In genomic region chr15:100928632-100929280, GRCh38 we compare ENCODE assay signal across 17 cellular contexts. TPM values are rescaled to one million over a fixed set of nuclear protein-coding genes. Genes with fewer than 3 reads are reported as not detected.
DNase-seq lines count a peak whose midpoint lies in the region; ATAC-seq, FAIRE-seq and TF ChIP-seq lines count a peak whose summit lies in the region.
"Had no signal": no experiment of that assay in that cellular context is flagged by ENCODE, and none has a peak within 500 bp of the region (broad histone marks: within the 10 kb centered on the region; RNA-seq: fewer than 3 reads in every experiment).

No MANE protein-coding gene starts in this region.

- no peak for FAIRE-seq in frontal cortex (lab: Jason Lieb, UNC)
- FAIRE-seq: TTC549 had no signal

- no peaks in the 10 kb centered on the region for H3K9me3 ChIP-seq in MM.1S (replicated peaks; ENCODE audit: insufficient read depth, low read length)
- H3K9me3 ChIP-seq in OCI-LY1 (ENCODE audit: low read length) = no peaks in the 10 kb centered on the region
- no peaks in the 10 kb centered on the region for H3K9me3 ChIP-seq in esophagus muscularis mucosa
- H3K9me3 ChIP-seq: BE2C had no signal

- H3F3A ChIP-seq in MM.1S (ENCODE audit: insufficient read depth, low read length) (peaks cover 9% of the 10 kb centered on the region; the same call in 1 of the 2 replicates), OCI-LY1 (ENCODE audit: insufficient read depth, low read length) (0 out of 2 replicates have a peak, but pooled peaks cover 6% of the 10 kb centered on the region)

- no peak overlapping the region for H3K4me3 Mint-ChIP-seq in stimulated activated naive B cell treated with anti-CD40 and anti-IgM and Interleukin-4, amounts not matched to agents 10 μg/mL and 1 μg/mL and 100 μg/mL, for 72 hours
- H3K4me3 Mint-ChIP-seq: activated CD4-positive, alpha-beta memory T cell treated with anti-CD3 and anti-CD28 coated beads, Interleukin-2, amount 10 ng/mL, durations not matched to agents 7 days and 5 days; activated T-helper 1 cell treated with anti-CD3 and anti-CD28 coated beads, Interleukin-12 subunit alpha, Interleukin-12 subunit beta, Interleukin-2, Interleukin-4 antibody, amounts not matched to agents 30 ng/mL and 10 ng/mL and 1 ng/mL, durations not matched to agents 14 hours and 24 hours and 36 hours; central memory CD8-positive, alpha-beta T cell; endodermal cell had no signal

- no peak for ATAC-seq in stimulated activated naive B cell treated with anti-CD40 and anti-IgM and Interleukin-4, amounts not matched to agents 10 μg/mL and 1 μg/mL and 100 μg/mL, for 72 hours (replicated peaks)
- ATAC-seq in GM18870 (IDR thresholded peaks at IDR 0.05; ENCODE audit: unreplicated experiment) = no peak
- ATAC-seq: sciatic nerve had no signal

- DNase-seq in MM.1S (no peak), esophagus muscularis mucosa (ENCODE audit: extremely low spot score) (peak; percentile 55), Kasumi-1 (lab: John Stamatoyannopoulos, UW) (no peak), KBM-7 (no peak), frontal cortex (ENCODE audit: low spot score in 2 of 2) (no peak)
- no peak for DNase-seq in stimulated activated naive B cell treated with anti-CD40 and anti-IgM and Interleukin-4, amounts not matched to agents 10 μg/mL and 1 μg/mL and 100 μg/mL, for 72 hours
- DNase-seq: activated CD4-positive, alpha-beta memory T cell treated with anti-CD3 and anti-CD28 coated beads, Interleukin-2, amount 10 ng/mL, durations not matched to agents 7 days and 5 days; BE2C; OCI-M1; stimulated activated CD4-positive, alpha-beta T cell treated with anti-CD3 and anti-CD28 coated beads, Interleukin-2, amount 100 ng/mL, for 48 hours had no signal

- 86% methylated on average over 10 of the region's 13 CpGs for WGBS in esophagus muscularis mucosa

- no peak for TF ChIP-seq POLR2A in esophagus muscularis mucosa (IDR thresholded peaks at IDR 0.05; ENCODE audit: low read depth)

- H3K79me2 ChIP-seq in MM.1S (ENCODE audit: low read length) (peaks cover 69% of the 10 kb centered on the region), OCI-LY1 (ENCODE audit: insufficient read depth, low read length) (no peaks in the 10 kb centered on the region)

- peaks cover 71 to 85% of the 10 kb centered on the region in 2 donors for H3K36me3 Mint-ChIP-seq in stimulated activated naive B cell treated with anti-CD40 and anti-IgM and Interleukin-4, amounts not matched to agents 10 μg/mL and 1 μg/mL and 100 μg/mL, for 72 hours

- H3K4me3 ChIP-seq in MM.1S (ENCODE audit: low read length) (no peak overlapping the region), OCI-LY1 (ENCODE audit: low read depth, low read length, poor library complexity, severe bottlenecking) (peak overlapping the region; percentile 37), esophagus muscularis mucosa (no peak overlapping the region)

- no peaks in the 10 kb centered on the region for H4K20me1 ChIP-seq in MM.1S (ENCODE audit: insufficient read depth, low read length)
- H4K20me1 ChIP-seq in OCI-LY1 (ENCODE audit: insufficient read depth, low read length) = no peaks in the 10 kb centered on the region

- peaks cover 57 to 83% of the 10 kb centered on the region in 2 donors for H3K4me1 Mint-ChIP-seq in stimulated activated naive B cell treated with anti-CD40 and anti-IgM and Interleukin-4, amounts not matched to agents 10 μg/mL and 1 μg/mL and 100 μg/mL, for 72 hours
- H3K4me1 Mint-ChIP-seq: activated CD4-positive, alpha-beta memory T cell treated with anti-CD3 and anti-CD28 coated beads, Interleukin-2, amount 10 ng/mL, durations not matched to agents 7 days and 5 days had no signal

- TF ChIP-seq EP300 in esophagus muscularis mucosa (IDR thresholded peaks at IDR 0.05) = no peak

- no peaks in the 10 kb centered on the region for H3K27me3 Mint-ChIP-seq in stimulated activated naive B cell treated with anti-CD40 and anti-IgM and Interleukin-4, amounts not matched to agents 10 μg/mL and 1 μg/mL and 100 μg/mL, for 72 hours

- no peaks in the 10 kb centered on the region for H3K9me2 ChIP-seq in MM.1S (replicated peaks; ENCODE audit: insufficient read depth, low read length)
- H3K9me2 ChIP-seq in OCI-LY1 (ENCODE audit: low read depth, low read length) = no peaks in the 10 kb centered on the region

- no peak overlapping the region for H2AFZ ChIP-seq in MM.1S (ENCODE audit: low read length)
- H2AFZ ChIP-seq in OCI-LY1 (ENCODE audit: low read length) = no peak overlapping the region

- H3K27ac Mint-ChIP-seq in stimulated activated naive B cell treated with anti-CD40 and anti-IgM and Interleukin-4, amounts not matched to agents 10 μg/mL and 1 μg/mL and 100 μg/mL, for 72 hours = peak overlapping the region; percentile 42
- H3K27ac Mint-ChIP-seq: activated CD4-positive, alpha-beta memory T cell treated with anti-CD3 and anti-CD28 coated beads, Interleukin-2, amount 10 ng/mL, durations not matched to agents 7 days and 5 days; activated T-helper 1 cell treated with anti-CD3 and anti-CD28 coated beads, Interleukin-12 subunit alpha, Interleukin-12 subunit beta, Interleukin-2, Interleukin-4 antibody, amounts not matched to agents 30 ng/mL and 10 ng/mL and 1 ng/mL, durations not matched to agents 14 hours and 24 hours and 36 hours; endodermal cell had no signal

- H3K27me3 ChIP-seq in MM.1S (replicated peaks; ENCODE audit: insufficient read depth, low read length) = no peaks in the 10 kb centered on the region
- H3K27me3 ChIP-seq in OCI-LY1 (ENCODE audit: insufficient read depth, low read length) = no peaks in the 10 kb centered on the region
- H3K27me3 ChIP-seq in esophagus muscularis mucosa = no peaks in the 10 kb centered on the region

- in situ Hi-C loops in KBM-7 (cut with MboI; ENCODE audit: low pct_unique_long_range_greater_than_20kb, low sequenced_read_pairs) = no loop called here

- H3K27ac ChIP-seq in MM.1S (ENCODE audit: low read length) (peak overlapping the region; percentile 41; the same call in 1 of the 2 replicates), OCI-LY1 (ENCODE audit: low read depth, low read length, poor library complexity, severe bottlenecking) (peak overlapping the region; percentile 96), esophagus muscularis mucosa (replicated peaks in 1 of 4) (no peak overlapping the region)

- no peak overlapping the region for H3K4me2 ChIP-seq in MM.1S (ENCODE audit: low read depth, low read length)
- peak overlapping the region; percentile 55 for H3K4me2 ChIP-seq in OCI-LY1 (ENCODE audit: low read length)

- H3K4me1 ChIP-seq in MM.1S (ENCODE audit: low read length) (peaks cover 44% of the 10 kb centered on the region), OCI-LY1 (ENCODE audit: insufficient read depth, low read length, severe bottlenecking) (peaks cover 98% of the 10 kb centered on the region), esophagus muscularis mucosa (no peaks in the 10 kb centered on the region)
- H3K4me1 ChIP-seq: BE2C had no signal

- H3K9me3 Mint-ChIP-seq in stimulated activated naive B cell treated with anti-CD40 and anti-IgM and Interleukin-4, amounts not matched to agents 10 μg/mL and 1 μg/mL and 100 μg/mL, for 72 hours = no peaks in the 10 kb centered on the region
- H3K9me3 Mint-ChIP-seq: activated CD4-positive, alpha-beta memory T cell treated with anti-CD3 and anti-CD28 coated beads, Interleukin-2, amount 10 ng/mL, durations not matched to agents 7 days and 5 days; activated T-helper 1 cell treated with anti-CD3 and anti-CD28 coated beads, Interleukin-12 subunit alpha, Interleukin-12 subunit beta, Interleukin-2, Interleukin-4 antibody, amounts not matched to agents 30 ng/mL and 10 ng/mL and 1 ng/mL, durations not matched to agents 14 hours and 24 hours and 36 hours; central memory CD8-positive, alpha-beta T cell; endodermal cell had no signal

- H3K36me3 ChIP-seq in MM.1S (replicated peaks; ENCODE audit: insufficient read depth, low read length) = peaks cover 11% of the 10 kb centered on the region
- H3K36me3 ChIP-seq in OCI-LY1 (ENCODE audit: insufficient read depth, low read length) = peaks cover 81% of the 10 kb centered on the region
- H3K36me3 ChIP-seq in esophagus muscularis mucosa = peaks cover 0 to 10% (median 8%) of the 10 kb centered on the region in 4 donors
- H3K36me3 ChIP-seq: BE2C had no signal

- no peak overlapping the region for H3K9ac ChIP-seq in MM.1S (ENCODE audit: low read length)
- H3K9ac ChIP-seq in OCI-LY1 (ENCODE audit: low read length) = peak overlapping the region; percentile 52

- intact Hi-C loops in esophagus muscularis mucosa (cut with DNase I) = no loop called here

- no peak for TF ChIP-seq CTCF in MM.1S (IDR thresholded peaks at IDR 0.05; ENCODE audit: low read length)
- TF ChIP-seq CTCF in OCI-LY1 (IDR thresholded peaks at IDR 0.05; ENCODE audit: low read length) = no peak
- TF ChIP-seq CTCF in esophagus muscularis mucosa (IDR thresholded peaks at IDR 0.05) = no peak

RNA-seq across cellular contexts. Expression of gene LRRK1, which starts 9.6 kb away (rescaled TPM):
- total RNA-seq in esophagus muscularis mucosa (10 to 100 TPM; 11.3 to 18.0 (median 15.4) TPM), frontal cortex (0.82 TPM)

RNA-seq across cellular contexts. Expression of gene ALDH1A3, which starts 49.1 kb away (rescaled TPM):
- total RNA-seq in esophagus muscularis mucosa (100 to 1,000 TPM in 1 of 4 donors, 10 to 100 TPM in 3; 36.7 to 131 (median 59.4) TPM), frontal cortex (3.3 TPM)
- total RNA-seq: activated CD4-positive, alpha-beta memory T cell treated with anti-CD3 and anti-CD28 coated beads, Interleukin-2, amount 10 ng/mL, durations not matched to agents 7 days and 5 days; activated T-helper 1 cell treated with anti-CD3 and anti-CD28 coated beads, Interleukin-12 subunit alpha, Interleukin-12 subunit beta, Interleukin-2, Interleukin-4 antibody, amounts not matched to agents 30 ng/mL and 10 ng/mL and 1 ng/mL, durations not matched to agents 14 hours and 24 hours and 36 hours had no signal

Comparison
In these comparisons a context has a peak if more than half of its experiments do, and no peak if none do; other contexts are left out.
1. H3K27ac ChIP-seq: peak in MM.1S (single experiment) and OCI-LY1 (single experiment); none in esophagus muscularis mucosa (0 of 4).